ENCODE assay signal across 8 cellular contexts in the genomic region with DNA sequence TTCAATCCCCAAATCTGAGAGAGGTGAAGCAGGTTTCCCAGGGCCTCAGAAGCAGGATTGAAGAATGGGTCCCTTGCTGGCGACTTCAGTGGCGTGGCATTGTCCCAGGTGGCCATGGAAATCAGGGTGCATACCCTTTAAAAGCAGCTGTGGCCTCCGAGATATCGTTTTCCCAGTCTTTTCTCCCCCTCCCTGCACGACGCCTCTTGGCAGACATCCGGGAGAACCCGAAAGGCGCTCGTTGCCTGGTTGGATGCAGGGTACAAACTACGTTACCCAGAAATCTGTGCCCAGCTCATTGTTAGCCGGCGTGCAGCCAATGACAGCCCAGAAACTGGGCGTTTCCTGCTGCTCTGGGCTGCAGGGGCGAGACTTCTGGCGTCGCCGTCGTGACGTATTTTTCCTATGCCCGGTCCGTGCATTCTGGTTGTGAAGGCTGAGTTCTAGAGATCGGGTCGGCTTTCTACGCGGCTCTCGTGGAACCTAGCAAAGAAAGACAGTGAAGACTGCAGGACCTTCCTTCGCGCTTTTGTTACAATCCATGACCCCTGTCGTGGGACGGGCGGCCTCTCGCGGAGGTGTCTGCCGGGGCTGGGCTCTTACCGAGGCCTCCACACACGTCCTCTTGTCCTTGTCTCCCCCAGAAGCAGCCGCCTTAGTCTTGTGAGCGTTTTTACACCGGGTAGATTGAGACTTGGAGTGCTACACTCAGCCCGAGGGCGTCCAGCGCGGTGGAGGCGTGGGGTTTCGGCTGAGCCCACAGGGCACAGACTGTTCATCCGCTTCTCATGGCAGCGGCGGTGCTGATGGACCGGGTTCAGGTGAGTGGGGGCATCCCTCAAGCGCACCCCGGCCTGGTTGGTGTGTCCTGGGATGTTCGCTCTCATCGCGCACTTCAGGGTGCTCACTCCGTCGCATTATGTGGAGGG. TPM values are rescaled to one million over a fixed set of nuclear protein-coding genes. Genes with fewer than 3 reads are reported as not detected.
DNase-seq lines count a peak whose midpoint lies in the region; ATAC-seq and TF ChIP-seq lines count a peak whose summit lies in the region.

A gene (plus strand): TSS at position 395 of the 929 bp plus-strand sequence. CDS start 394 bp downstream, at position 789.

- no peak for TF ChIP-seq EP300 in Ishikawa (IDR thresholded peaks at IDR 0.05; ENCODE audit: borderline replicate concordance)

- peaks cover 52 to 64% (median 53%) of the 10 kb centered on the region in 3 donors for H3K36me3 Mint-ChIP-seq in naive thymus-derived CD8-positive, alpha-beta T cell
- H3K36me3 Mint-ChIP-seq in stimulated activated naive B cell treated with anti-CD40 and anti-IgM and Interleukin-4, amounts not matched to agents 10 μg/mL and 1 μg/mL and 100 μg/mL, for 72 hours, result peaks cover 44 to 54% of the 10 kb centered on the region in 2 donors

- ATAC-seq in GM21576 (IDR thresholded peaks at IDR 0.05; ENCODE audit: unreplicated experiment), result peak; percentile 89
- ATAC-seq in naive thymus-derived CD8-positive, alpha-beta T cell, result peak; percentile 99
- ATAC-seq in stimulated activated naive B cell treated with anti-CD40 and anti-IgM and Interleukin-4, amounts not matched to agents 10 μg/mL and 1 μg/mL and 100 μg/mL, for 72 hours (replicated peaks), result peak; percentile 100

- H3K9me3 Mint-ChIP-seq in naive thymus-derived CD8-positive, alpha-beta T cell, result peaks cover 20 to 80% (median 39%) of the 10 kb centered on the region in 9 donors
- peaks cover 2 to 23% of the 10 kb centered on the region in 2 donors for H3K9me3 Mint-ChIP-seq in stimulated activated naive B cell treated with anti-CD40 and anti-IgM and Interleukin-4, amounts not matched to agents 10 μg/mL and 1 μg/mL and 100 μg/mL, for 72 hours

- POLR2A ChIA-PET in naive thymus-derived CD8-positive, alpha-beta T cell (lab: Charles Lee), result interaction anchor here (0.5 to 2.3 kb wide), 10 partner anchors 10 to 651 kb away, joined by 3 to 10 read pairs (median 4); a partner anchor contains a TSS

- TF ChIP-seq RAD21 in Ishikawa (IDR thresholded peaks at IDR 0.05; ENCODE audit: low read depth), result no peak

- H3K27ac Mint-ChIP-seq in naive thymus-derived CD8-positive, alpha-beta T cell, result peak within 1 kb of the TSS; percentile 83 to 98 (median 96)
- peak within 1 kb of the TSS; percentile 97 for H3K27ac Mint-ChIP-seq in stimulated activated naive B cell treated with anti-CD40 and anti-IgM and Interleukin-4, amounts not matched to agents 10 μg/mL and 1 μg/mL and 100 μg/mL, for 72 hours

- peaks cover 28 to 34% (median 33%) of the 10 kb centered on the region in 4 donors for H3K4me1 Mint-ChIP-seq in naive thymus-derived CD8-positive, alpha-beta T cell
- H3K4me1 Mint-ChIP-seq in stimulated activated naive B cell treated with anti-CD40 and anti-IgM and Interleukin-4, amounts not matched to agents 10 μg/mL and 1 μg/mL and 100 μg/mL, for 72 hours, result peaks cover 26 to 36% of the 10 kb centered on the region in 2 donors

- H3K27me3 Mint-ChIP-seq in naive thymus-derived CD8-positive, alpha-beta T cell, result peaks cover 0 to 9% (median 0%) of the 10 kb centered on the region in 5 donors
- H3K27me3 Mint-ChIP-seq in stimulated activated naive B cell treated with anti-CD40 and anti-IgM and Interleukin-4, amounts not matched to agents 10 μg/mL and 1 μg/mL and 100 μg/mL, for 72 hours, result peaks cover 3 to 12% of the 10 kb centered on the region in 2 donors

- DNase-seq in DMS53 (lab: John Stamatoyannopoulos, UW) (peak; percentile 96), fibroblast of peridontal ligament (ENCODE audit: extremely low read depth) (peak; percentile 95)
- DNase-seq in activated T-helper 1 cell treated with anti-CD3 and anti-CD28 coated beads, Interleukin-2, amount 50 U/mL, for 16 hours (ENCODE audit: low read depth in 1 of 2, low spot score in 1 of 2), result peak; percentile 61 to 68
- DNase-seq in naive thymus-derived CD8-positive, alpha-beta T cell, result peak; percentile 57 to 89 (median 79)
- peak; percentile 84 for DNase-seq in stimulated activated naive B cell treated with anti-CD40 and anti-IgM and Interleukin-4, amounts not matched to agents 10 μg/mL and 1 μg/mL and 100 μg/mL, for 72 hours

- H3K4me3 Mint-ChIP-seq in naive thymus-derived CD8-positive, alpha-beta T cell, result peak within 1 kb of the TSS; percentile 93 to 98 (median 96)
- H3K4me3 Mint-ChIP-seq in stimulated activated naive B cell treated with anti-CD40 and anti-IgM and Interleukin-4, amounts not matched to agents 10 μg/mL and 1 μg/mL and 100 μg/mL, for 72 hours, result peak within 1 kb of the TSS; percentile 95 to 96

TF ChIP-seq in Ishikawa, 13 proteins besides CTCF, POLR2A, EP300 and RAD21:
- TF ChIP-seq, protein P1, sequence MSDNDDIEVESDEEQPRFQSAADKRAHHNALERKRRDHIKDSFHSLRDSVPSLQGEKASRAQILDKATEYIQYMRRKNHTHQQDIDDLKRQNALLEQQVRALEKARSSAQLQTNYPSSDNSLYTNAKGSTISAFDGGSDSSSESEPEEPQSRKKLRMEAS (IDR thresholded peaks at IDR 0.05), result peak; percentile 93
- no peak for TF ChIP-seq TEAD4 (IDR thresholded peaks at IDR 0.05)
- TF ChIP-seq TCF12 (IDR thresholded peaks at IDR 0.05; ENCODE audit: low read depth), result peak; percentile 18; the same call in 1 of the 2 replicates
- peak; percentile 44; the same call in 1 of the 2 replicates for TF ChIP-seq TAF1 (IDR thresholded peaks at IDR 0.05; ENCODE audit: low read depth)
- no peak for TF ChIP-seq ZBTB7A (IDR thresholded peaks at IDR 0.05; ENCODE audit: low read depth)
- no peak for TF ChIP-seq FOXM1 (IDR thresholded peaks at IDR 0.05; ENCODE audit: borderline replicate concordance, low read depth)
- TF ChIP-seq CREB1 (IDR thresholded peaks at IDR 0.05; ENCODE audit: low read depth), result peak; percentile 90
- TF ChIP-seq EGR1 (IDR thresholded peaks at IDR 0.05), result no peak

TF ChIP-seq in PFSK-1, 5 proteins besides CTCF, POLR2A, EP300 and RAD21:
- peak; percentile 61; the same call in 1 of the 2 replicates for TF ChIP-seq SIN3A (IDR thresholded peaks at IDR 0.05; ENCODE audit: borderline replicate concordance, insufficient read depth, low read length)
- TF ChIP-seq FOXP2 (optimal IDR thresholded peaks at IDR 0.05; ENCODE audit: borderline replicate concordance, extremely low read depth, extremely low read length, insufficient read depth), result peak; percentile 9
- TF ChIP-seq, protein P2, sequence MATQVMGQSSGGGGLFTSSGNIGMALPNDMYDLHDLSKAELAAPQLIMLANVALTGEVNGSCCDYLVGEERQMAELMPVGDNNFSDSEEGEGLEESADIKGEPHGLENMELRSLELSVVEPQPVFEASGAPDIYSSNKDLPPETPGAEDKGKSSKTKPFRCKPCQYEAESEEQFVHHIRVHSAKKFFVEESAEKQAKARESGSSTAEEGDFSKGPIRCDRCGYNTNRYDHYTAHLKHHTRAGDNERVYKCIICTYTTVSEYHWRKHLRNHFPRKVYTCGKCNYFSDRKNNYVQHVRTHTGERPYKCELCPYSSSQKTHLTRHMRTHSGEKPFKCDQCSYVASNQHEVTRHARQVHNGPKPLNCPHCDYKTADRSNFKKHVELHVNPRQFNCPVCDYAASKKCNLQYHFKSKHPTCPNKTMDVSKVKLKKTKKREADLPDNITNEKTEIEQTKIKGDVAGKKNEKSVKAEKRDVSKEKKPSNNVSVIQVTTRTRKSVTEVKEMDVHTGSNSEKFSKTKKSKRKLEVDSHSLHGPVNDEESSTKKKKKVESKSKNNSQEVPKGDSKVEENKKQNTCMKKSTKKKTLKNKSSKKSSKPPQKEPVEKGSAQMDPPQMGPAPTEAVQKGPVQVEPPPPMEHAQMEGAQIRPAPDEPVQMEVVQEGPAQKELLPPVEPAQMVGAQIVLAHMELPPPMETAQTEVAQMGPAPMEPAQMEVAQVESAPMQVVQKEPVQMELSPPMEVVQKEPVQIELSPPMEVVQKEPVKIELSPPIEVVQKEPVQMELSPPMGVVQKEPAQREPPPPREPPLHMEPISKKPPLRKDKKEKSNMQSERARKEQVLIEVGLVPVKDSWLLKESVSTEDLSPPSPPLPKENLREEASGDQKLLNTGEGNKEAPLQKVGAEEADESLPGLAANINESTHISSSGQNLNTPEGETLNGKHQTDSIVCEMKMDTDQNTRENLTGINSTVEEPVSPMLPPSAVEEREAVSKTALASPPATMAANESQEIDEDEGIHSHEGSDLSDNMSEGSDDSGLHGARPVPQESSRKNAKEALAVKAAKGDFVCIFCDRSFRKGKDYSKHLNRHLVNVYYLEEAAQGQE (IDR thresholded peaks at IDR 0.05; ENCODE audit: insufficient read depth in 1 of 2, low read depth in 2 of 2, low read length in 2 of 2), result no peak
- peak; percentile 58; the same call in 1 of the 2 replicates for TF ChIP-seq POLR2AphosphoS5 (IDR thresholded peaks at IDR 0.05; ENCODE audit: low read depth, low read length)

RNA-seq across cellular contexts. Expression of the gene that starts here (rescaled TPM):
- polyA plus RNA-seq in PFSK-1 (2012; ENCODE audit: insufficient read length, low read depth), result 1.8 TPM
- 10 to 100 TPM; 17.2 TPM for total RNA-seq in naive thymus-derived CD8-positive, alpha-beta T cell
- 1 to 10 TPM; 1.5 to 3.3 (median 1.7) TPM for polyA plus RNA-seq in naive thymus-derived CD8-positive, alpha-beta T cell

Comparison
In these comparisons a context has a peak if more than half of its experiments do, and no peak if none do; other contexts are left out.
1. Peak in every context shown above with its lines: DNase-seq and ATAC-seq.